In genomic region chr1:39638965-39639332, GRCh38 we compare ENCODE assay signal across 9 cellular contexts. TPM values are rescaled to one million over a fixed set of nuclear protein-coding genes. Genes with fewer than 3 reads are reported as not detected.
A peak's percentile ranks its signal among the peaks of the same experiment; 100 is the strongest.
DNase-seq lines count a peak whose midpoint lies in the region; ATAC-seq and TF ChIP-seq lines count a peak whose summit lies in the region.
"Had no signal": no experiment of that assay in that cellular context is flagged by ENCODE, and none has a peak within 500 bp of the region (broad histone marks: within the 10 kb centered on the region; RNA-seq: fewer than 3 reads in every experiment).

No MANE protein-coding gene starts in this region.

- H2AFZ ChIP-seq in OCI-LY7 (ENCODE audit: low read length) = no peak overlapping the region

- H3K36me3 ChIP-seq in heart left ventricle = no peaks in the 10 kb centered on the region
- no peaks in the 10 kb centered on the region for H3K36me3 ChIP-seq in brain microvascular endothelial cell (replicated peaks)
- H3K36me3 ChIP-seq in mucosa of descending colon (ENCODE audit: low read depth) = no peaks in the 10 kb centered on the region
- H3K36me3 ChIP-seq in uterus = no peaks in the 10 kb centered on the region
- no peaks in the 10 kb centered on the region for H3K36me3 ChIP-seq in OCI-LY7 (ENCODE audit: insufficient read depth, low read length)

- no peak for TF ChIP-seq CTCF in heart left ventricle (IDR thresholded peaks at IDR 0.05)
- TF ChIP-seq CTCF in brain microvascular endothelial cell (IDR thresholded peaks at IDR 0.05; ENCODE audit: low read depth, low read length, missing control alignments) = no peak
- no peak for TF ChIP-seq CTCF in mucosa of descending colon (IDR thresholded peaks at IDR 0.05)
- no peak for TF ChIP-seq CTCF in uterus (IDR thresholded peaks at IDR 0.05)
- no peak for TF ChIP-seq CTCF in OCI-LY7 (conservative IDR thresholded peaks at IDR 0.05; ENCODE audit: low read length)

- no peak for ATAC-seq in heart left ventricle
- ATAC-seq in Right ventricle myocardium superior (ENCODE audit: poor library complexity) = no peak
- ATAC-seq in mucosa of descending colon = no peak

- no peaks in the 10 kb centered on the region for H4K20me1 ChIP-seq in OCI-LY7 (ENCODE audit: insufficient read depth, low read length)

- WGBS in heart left ventricle, 4 donors = 55 to 81% (median 60%) methylated on average over 2 to 3 of the region's 3 CpGs

- H3K4me1 ChIP-seq in heart left ventricle (peaks cover 0 to 36% (median 11%) of the 10 kb centered on the region in 12 donors), mucosa of descending colon (ENCODE audit: low read depth) (peaks cover 4% of the 10 kb centered on the region), uterus (no peaks in the 10 kb centered on the region), OCI-LY7 (ENCODE audit: insufficient read depth, low read length, poor library complexity, severe bottlenecking) (no peaks in the 10 kb centered on the region)

- H3K9me2 ChIP-seq in OCI-LY7 (ENCODE audit: insufficient read depth, low read length) = no peaks in the 10 kb centered on the region

- no peaks in the 10 kb centered on the region for H3K79me2 ChIP-seq in OCI-LY7 (ENCODE audit: insufficient read depth, low read depth, low read length)

- peak overlapping the region; percentile 75 to 97 (median 86) for H3K27ac ChIP-seq in heart left ventricle
- no peak overlapping the region for H3K27ac ChIP-seq in brain microvascular endothelial cell
- H3K27ac ChIP-seq in uterus = peak overlapping the region; percentile 76 to 87
- H3K27ac ChIP-seq in OCI-LY7 (ENCODE audit: low read depth, low read length, poor library complexity, severe bottlenecking) = no peak overlapping the region

- POLR2A ChIA-PET in OCI-LY7 (lab: Charles Lee) = interaction anchor here (0.6 kb wide), 1 partner anchor 33 kb away, joined by 3 read pairs; no protein-coding TSS in a partner anchor

- H3K9me3 ChIP-seq in heart left ventricle = no peaks in the 10 kb centered on the region
- H3K9me3 ChIP-seq in mucosa of descending colon = no peaks in the 10 kb centered on the region
- no peaks in the 10 kb centered on the region for H3K9me3 ChIP-seq in uterus
- no peaks in the 10 kb centered on the region for H3K9me3 ChIP-seq in OCI-LY7 (ENCODE audit: low read length)

- CTCF ChIA-PET in OCI-LY7 (lab: Charles Lee; ENCODE audit: unreplicated experiment) = no interaction called here

- H3K27me3 ChIP-seq in heart left ventricle (peaks cover 0 to 21% (median 0%) of the 10 kb centered on the region in 9 donors), brain microvascular endothelial cell (replicated peaks) (no peaks in the 10 kb centered on the region), uterus (no peaks in the 10 kb centered on the region)

- in situ Hi-C loops in brain microvascular endothelial cell (cut with HindIII; ENCODE audit: low pct_ligation_motif_present, low sequenced_read_pairs) = no loop called here

- H3K4me3 ChIP-seq in heart left ventricle (peak overlapping the region; percentile 37 to 96 (median 74)), brain microvascular endothelial cell (ENCODE audit: low read depth, low read length) (peak overlapping the region; percentile 49), mucosa of descending colon (peak overlapping the region; percentile 19), uterus (peak overlapping the region; percentile 41 to 66), OCI-LY7 (ENCODE audit: low read depth, low read length, poor library complexity, severe bottlenecking) (no peak overlapping the region)

- intact Hi-C loops in heart left ventricle (cut with DNase I) = no loop called here
- intact Hi-C loops in Right ventricle myocardium superior (cut with DNase I) = no loop called here
- intact Hi-C loops in mucosa of descending colon (cut with DNase I, micrococcal nuclease) = no loop called here
- intact Hi-C loops in uterus (cut with DNase I; ENCODE audit: low total_unique reads) = no loop called here
- intact Hi-C loops in OCI-LY7 (cut with micrococcal nuclease; ENCODE audit: unreplicated experiment) = no loop called here

- no peak overlapping the region; the same call in 1 of the 2 replicates for H3K4me2 ChIP-seq in OCI-LY7 (ENCODE audit: low read length)

- TF ChIP-seq POLR2A in heart left ventricle (IDR thresholded peaks at IDR 0.05) = no peak
- no peak for TF ChIP-seq POLR2A in uterus (IDR thresholded peaks at IDR 0.05)

- BruUV-seq in OCI-LY7 (replicated peaks; lab: Mats Ljungman, UMichigan) = no TSS peak

- no peak for DNase-seq in heart left ventricle
- DNase-seq in Right ventricle myocardium superior = no peak
- no peak for DNase-seq in brain microvascular endothelial cell
- no peak for DNase-seq in mucosa of descending colon
- DNase-seq in uterus = no peak
- no peak for DNase-seq in OCI-LY7 (ENCODE audit: low spot score)
- DNase-seq in stimulated activated CD4-positive, alpha-beta T cell treated with anti-CD3 and anti-CD28 coated beads, Interleukin-4, amount 100 ng/mL, for 24 hours = no peak
- DNase-seq in stimulated activated CD4-positive, alpha-beta T cell treated with anti-CD3 and anti-CD28 coated beads, Interleukin-2, amount 100 ng/mL, for 48 hours = no peak

RNA-seq across cellular contexts. Expression of gene HEYL, which starts 0.5 kb away (rescaled TPM):
- total RNA-seq in heart left ventricle = 10 to 100 TPM in 7 of 9 donors, 1 to 10 TPM in 2; 7.0 to 35.2 (median 18.8) TPM
- 10 to 100 TPM; 10.6 to 23.3 TPM for polyA plus RNA-seq in heart left ventricle
- 16.9 TPM for total RNA-seq in Right ventricle myocardium superior
- 1 to 10 TPM; 2.3 to 3.5 (median 2.4) TPM for total RNA-seq in mucosa of descending colon
- 10 to 100 TPM in 2 of 4 donors, 1 to 10 TPM in 2; 9.4 to 64.0 (median 13.4) TPM for total RNA-seq in uterus
- not detected in 2 replicates for total RNA-seq in OCI-LY7 (2014; rRNA removed; shearing (Covaris generic))
- total RNA-seq in OCI-LY7 (2022) = not detected in 2 replicates
- polyA plus RNA-seq: neural cell had no signal

RNA-seq across cellular contexts. Expression of gene NT5C1A, which starts 33.0 kb away (rescaled TPM):
- total RNA-seq in heart left ventricle (10 to 100 TPM in 8 of 9 donors, 1 to 10 TPM in 1; 3.3 to 46.6 (median 23.8) TPM), Right ventricle myocardium superior (30.4 TPM), mucosa of descending colon (under 1 TPM in 1 of 3 donors, not detected in 2; 0.27 TPM), uterus (1 to 10 TPM in 2 of 4 donors, not detected in 2; 1.1 to 1.8 TPM), OCI-LY7 (2022) (not detected in 2 replicates)
- polyA plus RNA-seq in heart left ventricle = 1 to 10 TPM; 2.0 to 2.2 TPM
- not detected in 2 replicates for total RNA-seq in OCI-LY7 (2014; rRNA removed; shearing (Covaris generic))
- polyA plus RNA-seq: neural cell had no signal

RNA-seq across cellular contexts. Expression of gene HPCAL4, which starts 52.3 kb away (rescaled TPM):
- total RNA-seq in heart left ventricle = 1 to 10 TPM in 1 of 9 donors, under 1 TPM in 8; 0.12 to 1.2 (median 0.39) TPM
- polyA plus RNA-seq in heart left ventricle = under 1 TPM; 0.46 to 0.69 TPM
- 2.8 TPM for total RNA-seq in Right ventricle myocardium superior
- under 1 TPM in 2 of 3 donors, not detected in 1; 0.07 to 0.51 TPM for total RNA-seq in mucosa of descending colon
- 1 to 10 TPM in 1 of 4 donors, under 1 TPM in 1, not detected in 2; 0.24 to 3.9 TPM for total RNA-seq in uterus
- not detected in 2 replicates for total RNA-seq in OCI-LY7 (2014; rRNA removed; shearing (Covaris generic))
- total RNA-seq in OCI-LY7 (2022) = not detected in 2 replicates

Comparison
In these comparisons a context has a peak if more than half of its experiments do, and no peak if none do; other contexts are left out.
1. H3K27ac ChIP-seq: peak in heart left ventricle (12 of 12) and uterus (2 of 2); none in brain microvascular endothelial cell (single experiment) and OCI-LY7 (single experiment).